Comparison of ENCODE assay signal across 25 cellular contexts in genomic region chr17:59972778-59973177, GRCh38. TPM values are rescaled to one million over a fixed set of nuclear protein-coding genes. Genes with fewer than 3 reads are reported as not detected.
A peak's percentile ranks its signal among the peaks of the same experiment; 100 is the strongest.
DNase-seq lines count a peak whose midpoint lies in the region; ATAC-seq and TF ChIP-seq lines count a peak whose summit lies in the region.
"Had no signal": no experiment of that assay in that cellular context is flagged by ENCODE, and none has a peak within 500 bp of the region (broad histone marks: within the 10 kb centered on the region; RNA-seq: fewer than 3 reads in every experiment).

No MANE protein-coding gene starts in this region.

- H3K79me2 ChIP-seq in mammary epithelial cell (ENCODE audit: insufficient read depth, low read length) (no peaks in the 10 kb centered on the region), MM.1S (ENCODE audit: low read length) (no peaks in the 10 kb centered on the region)

- no peak overlapping the region for H2AFZ ChIP-seq in mammary epithelial cell (ENCODE audit: low read depth, low read length)
- no peak overlapping the region for H2AFZ ChIP-seq in MM.1S (ENCODE audit: low read length)

- H3K4me3 ChIP-seq in mammary epithelial cell (replicated peaks in 1 of 3; ENCODE audit: insufficient read depth in 1 of 3, low read depth in 2 of 3, low read length in 3 of 3) (no peak overlapping the region), SJCRH30 (no peak overlapping the region), MM.1S (ENCODE audit: low read length) (no peak overlapping the region)
- H3K4me3 ChIP-seq in effector memory CD4-positive, alpha-beta T cell (ENCODE audit: insufficient read depth, low read depth, low read length, poor library complexity, severe bottlenecking), result no peak overlapping the region
- H3K4me3 ChIP-seq: prostate gland, upper lobe of right lung had no signal

- dilution Hi-C loops in mammary epithelial cell (cut with HindIII; ENCODE audit: low sequenced_read_pairs), result no loop called here

- H3K9me3 Mint-ChIP-seq in MCF 10A (ENCODE audit: unreplicated experiment), result no peaks in the 10 kb centered on the region
- H3K9me3 Mint-ChIP-seq: activated naive CD4-positive, alpha-beta T cell treated with anti-CD3 and anti-CD28 coated beads, Interleukin-2, amount 50 U/mL, for 72 hours; activated T-helper 17 cell treated with anti-CD3 and anti-CD28 coated beads, Interleukin-2, amount 50 U/mL, for 72 hours had no signal

- H3F3A ChIP-seq in MM.1S (ENCODE audit: insufficient read depth, low read length), result no peaks in the 10 kb centered on the region

- H3K4me1 Mint-ChIP-seq in MCF 10A (ENCODE audit: insufficient read depth, unreplicated experiment), result no peaks in the 10 kb centered on the region
- H3K4me1 Mint-ChIP-seq: activated T-helper 17 cell treated with anti-CD3 and anti-CD28 coated beads, Interleukin-2, amount 50 U/mL, for 72 hours had no signal

- no peak overlapping the region for H3K9ac ChIP-seq in mammary epithelial cell (ENCODE audit: insufficient read depth, low read length)
- no peak overlapping the region for H3K9ac ChIP-seq in MM.1S (ENCODE audit: low read length)

- no peaks in the 10 kb centered on the region for H3K27me3 Mint-ChIP-seq in MCF 10A (ENCODE audit: insufficient read depth, unreplicated experiment)
- H3K27me3 Mint-ChIP-seq: activated T-helper 17 cell treated with anti-CD3 and anti-CD28 coated beads, Interleukin-2, amount 50 U/mL, for 72 hours had no signal

- TF ChIP-seq CTCF in MCF 10A (IDR thresholded peaks at IDR 0.05; ENCODE audit: unreplicated experiment) (no peak), mammary epithelial cell (conservative IDR thresholded peaks at IDR 0.05 in 1 of 2, IDR thresholded peaks at IDR 0.05 in 1 of 2; ENCODE audit: extremely low read depth in 1 of 2, insufficient read depth in 1 of 2, low read depth in 1 of 2, low read length in 2 of 2) (no peak), MM.1S (IDR thresholded peaks at IDR 0.05; ENCODE audit: low read length) (no peak)

- H4K20me1 ChIP-seq in mammary epithelial cell (ENCODE audit: insufficient read depth, low read length) (no peaks in the 10 kb centered on the region), MM.1S (ENCODE audit: insufficient read depth, low read length) (no peaks in the 10 kb centered on the region)

- no peak overlapping the region for H3K4me2 ChIP-seq in mammary epithelial cell (ENCODE audit: insufficient read depth, low read depth, low read length)
- no peak overlapping the region for H3K4me2 ChIP-seq in MM.1S (ENCODE audit: low read depth, low read length)

- no peaks in the 10 kb centered on the region for H3K4me1 ChIP-seq in mammary epithelial cell (ENCODE audit: insufficient read depth, low read length)
- no peaks in the 10 kb centered on the region for H3K4me1 ChIP-seq in SJCRH30
- H3K4me1 ChIP-seq in effector memory CD4-positive, alpha-beta T cell (ENCODE audit: control insufficient read depth, insufficient read depth, low read length, poor library complexity, severe bottlenecking), result no peaks in the 10 kb centered on the region
- no peaks in the 10 kb centered on the region for H3K4me1 ChIP-seq in MM.1S (ENCODE audit: low read length)
- H3K4me1 ChIP-seq: prostate gland, upper lobe of right lung had no signal

- H3K36me3 ChIP-seq in mammary epithelial cell (ENCODE audit: insufficient read depth, low read length) (no peaks in the 10 kb centered on the region), SJCRH30 (no peaks in the 10 kb centered on the region), MM.1S (replicated peaks; ENCODE audit: insufficient read depth, low read length) (no peaks in the 10 kb centered on the region)
- H3K36me3 ChIP-seq in effector memory CD4-positive, alpha-beta T cell (ENCODE audit: control insufficient read depth, insufficient read depth, low read length), result no peaks in the 10 kb centered on the region
- H3K36me3 ChIP-seq: prostate gland, upper lobe of right lung had no signal

- POLR2A ChIA-PET in MCF 10A (lab: Yijun Ruan, JAX), result interaction anchor here (1.3 kb wide), 1 partner anchor 9 kb away, joined by 8 read pairs; the partner anchor contains the start of gene RNFT1

- ATAC-seq in sciatic nerve, result no peak
- ATAC-seq: activated naive CD4-positive, alpha-beta T cell treated with anti-CD3 and anti-CD28 coated beads, Interleukin-2, amount 50 U/mL, for 72 hours; activated T-helper 17 cell treated with anti-CD3 and anti-CD28 coated beads, Interleukin-2, amount 50 U/mL, for 72 hours; esophagus mucosa; left ventricle myocardium superior; upper lobe of right lung had no signal

- no peaks in the 10 kb centered on the region for H3K9me2 ChIP-seq in MM.1S (replicated peaks; ENCODE audit: insufficient read depth, low read length)

- H3K27me3 ChIP-seq in mammary epithelial cell (ENCODE audit: insufficient read depth, low read length) (no peaks in the 10 kb centered on the region), SJCRH30 (no peaks in the 10 kb centered on the region), MM.1S (replicated peaks; ENCODE audit: insufficient read depth, low read length) (no peaks in the 10 kb centered on the region)
- H3K27me3 ChIP-seq in effector memory CD4-positive, alpha-beta T cell (replicated peaks; ENCODE audit: control insufficient read depth, insufficient read depth, low read length, poor library complexity, severe bottlenecking), result no peaks in the 10 kb centered on the region
- H3K27me3 ChIP-seq: upper lobe of right lung had no signal

- H3K27ac Mint-ChIP-seq in MCF 10A (ENCODE audit: low read depth, unreplicated experiment), result no peak overlapping the region
- H3K27ac Mint-ChIP-seq: activated naive CD4-positive, alpha-beta T cell treated with anti-CD3 and anti-CD28 coated beads, Interleukin-2, amount 50 U/mL, for 72 hours; activated T-helper 17 cell treated with anti-CD3 and anti-CD28 coated beads, Interleukin-2, amount 50 U/mL, for 72 hours had no signal

- in situ Hi-C loops in mammary epithelial cell (cut with MboI; ENCODE audit: low sequenced_read_pairs in 2 of 2), result no loop called here

- H3K27ac ChIP-seq in mammary epithelial cell (ENCODE audit: insufficient read depth, low read depth, low read length) (no peak overlapping the region), SJCRH30 (no peak overlapping the region), MM.1S (ENCODE audit: low read length) (no peak overlapping the region)
- H3K27ac ChIP-seq in effector memory CD4-positive, alpha-beta T cell (ENCODE audit: insufficient read depth, low read length, poor library complexity, severe bottlenecking), result no peak overlapping the region
- H3K27ac ChIP-seq: C4-2B, prostate gland, upper lobe of right lung had no signal

- WGBS in mammary epithelial cell (ENCODE audit: low coverage, missing lambda C conversion rate), result 95% methylated on average over 1 of the region's 1 CpG

- DNase-seq in MCF 10A (ENCODE audit: unreplicated experiment) (peak; percentile 9), mammary epithelial cell (no peak), SJCRH30 (peak; percentile 37 to 43), fibroblast of peridontal ligament (ENCODE audit: extremely low read depth) (peak; percentile 39), sciatic nerve (ENCODE audit: low spot score) (no peak), midbrain (lab: John Stamatoyannopoulos, UW) (no peak), MM.1S (no peak)
- no peak for DNase-seq in effector memory CD4-positive, alpha-beta T cell
- DNase-seq: activated CD4-positive, alpha-beta T cell treated with anti-CD3 and anti-CD28 coated beads, Interleukin-2, amount 50 U/mL, for 1 hour; Calu3; effector CD8-positive, alpha-beta T cell; left ventricle myocardium superior; NCI-H1417; NCI-H2171; NCI-H774; OCI-M1; SHP77 treated with DMSO at 0.1 percent for 48 hours; substantia nigra; T-helper 1 cell; upper lobe of right lung had no signal

- CTCF ChIA-PET in MCF 10A (lab: Yijun Ruan, JAX), result no interaction called here
- CTCF ChIA-PET in mammary epithelial cell (lab: Charles Lee; ENCODE audit: low non-redundant PET), result no interaction called here

- H3K4me3 Mint-ChIP-seq in MCF 10A (ENCODE audit: unreplicated experiment), result no peak overlapping the region
- H3K4me3 Mint-ChIP-seq: activated T-helper 17 cell treated with anti-CD3 and anti-CD28 coated beads, Interleukin-2, amount 50 U/mL, for 72 hours had no signal

- no peaks in the 10 kb centered on the region for H3K36me3 Mint-ChIP-seq in MCF 10A (ENCODE audit: insufficient read depth, unreplicated experiment)
- H3K36me3 Mint-ChIP-seq: activated naive CD4-positive, alpha-beta T cell treated with anti-CD3 and anti-CD28 coated beads, Interleukin-2, amount 50 U/mL, for 72 hours had no signal

- BruUV-seq in MCF 10A (replicated peaks; lab: Mats Ljungman, UMichigan) (no TSS peak), mammary epithelial cell (replicated peaks; lab: Mats Ljungman, UMichigan) (no TSS peak)

- intact Hi-C loops in MCF 10A (cut with micrococcal nuclease), result no loop called here
- intact Hi-C loops in mammary epithelial cell (cut with micrococcal nuclease), result no loop called here
- intact Hi-C loops in sciatic nerve (cut with DNase I), result no loop called here

- H3K9me3 ChIP-seq in mammary epithelial cell (replicated peaks; ENCODE audit: insufficient read depth, low read length), result no peaks in the 10 kb centered on the region
- H3K9me3 ChIP-seq in SJCRH30 (replicated peaks), result no peaks in the 10 kb centered on the region
- H3K9me3 ChIP-seq in effector memory CD4-positive, alpha-beta T cell (ENCODE audit: control insufficient read depth, low read length), result no peaks in the 10 kb centered on the region
- H3K9me3 ChIP-seq in MM.1S (replicated peaks; ENCODE audit: insufficient read depth, low read length), result no peaks in the 10 kb centered on the region
- H3K9me3 ChIP-seq: prostate gland, upper lobe of right lung had no signal

RNA-seq across cellular contexts. Expression of gene RNFT1, which starts 8.2 kb away (rescaled TPM):
- total RNA-seq in MCF 10A (2022) (16.7 and 18.9 TPM in 2 replicates), mammary epithelial cell (10 to 100 TPM; 15.3 to 17.3 TPM), sciatic nerve (16.3 TPM)
- polyA plus RNA-seq in mammary epithelial cell, result 12.7 TPM
- 0.41 TPM for polyA minus RNA-seq in mammary epithelial cell
- total RNA-seq in SJCRH30 (2014; rRNA removed; shearing (Covaris generic)), result 13.9 and 15.0 TPM in 2 replicates

Comparison
In these comparisons a context has a peak if more than half of its experiments do, and no peak if none do; other contexts are left out.
1. DNase-seq: peak in MCF 10A (single experiment), SJCRH30 (2 of 2) and fibroblast of peridontal ligament (single experiment); none in mammary epithelial cell (single experiment), sciatic nerve (single experiment), midbrain (single experiment), effector memory CD4-positive, alpha-beta T cell (0 of 3) and MM.1S (single experiment).